1 cellular context compared by ENCODE assay signal in genomic region chr5:4212071-4212739, GRCh38.
TF ChIP-seq lines count a peak whose summit lies in the region.

No MANE protein-coding gene starts in this region.

TF ChIP-seq in H1, 55 proteins besides CTCF, POLR2A, EP300 and RAD21 (continued from another document):
- no peak for TF ChIP-seq ASH2L (IDR thresholded peaks at IDR 0.05; ENCODE audit: low read length)
- TF ChIP-seq ZNF274 (IDR thresholded peaks at IDR 0.05; ENCODE audit: borderline replicate concordance, extremely low read depth, low read length): no peak
- TF ChIP-seq EZH2 (IDR thresholded peaks at IDR 0.05; ENCODE audit: low read depth, low read length, severe bottlenecking): no peak
- TF ChIP-seq POU5F1 (IDR thresholded peaks at IDR 0.05; ENCODE audit: low read depth, low read length): no peak
- no peak for TF ChIP-seq CHD2 (IDR thresholded peaks at IDR 0.05; ENCODE audit: low read length)
- TF ChIP-seq GTF2F1 (IDR thresholded peaks at IDR 0.05; ENCODE audit: borderline replicate concordance, low read depth, low read length): no peak
- TF ChIP-seq CTBP2 (IDR thresholded peaks at IDR 0.05; ENCODE audit: borderline replicate concordance, insufficient read depth, insufficient read length, low read length): no peak
- no peak for TF ChIP-seq MAFK (IDR thresholded peaks at IDR 0.05; ENCODE audit: low read depth, low read length)
- TF ChIP-seq RXRA (IDR thresholded peaks at IDR 0.05; ENCODE audit: insufficient read depth, low read depth, low read length): no peak
